In the genomic region with DNA sequence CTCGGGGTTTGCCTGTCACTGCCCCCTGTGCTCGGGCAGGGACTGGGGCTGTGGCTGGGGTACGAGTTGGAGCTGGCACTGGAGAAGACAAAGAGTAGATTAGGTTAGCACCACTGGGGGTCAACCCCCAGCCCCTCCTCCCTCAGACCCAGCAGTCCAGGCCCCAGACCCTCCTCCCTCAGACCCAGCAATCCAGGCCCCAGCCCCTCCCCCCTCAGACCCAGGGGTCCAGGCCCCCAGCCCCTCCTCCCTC, we compare ENCODE assay signal across 22 cellular contexts. TPM values are rescaled to one million over a fixed set of nuclear protein-coding genes. Genes with fewer than 3 reads are reported as not detected.
"Had no signal": no experiment of that assay in that cellular context is flagged by ENCODE, and none has a peak within 500 bp of the region (broad histone marks: within the 10 kb centered on the region; RNA-seq: fewer than 3 reads in every experiment).

No MANE protein-coding gene starts in this region.

- H3K27me3 ChIP-seq: SJSA1 had no signal

- H3K9me3 ChIP-seq: SJSA1 had no signal

- H3K9ac ChIP-seq: KMS-11 had no signal

- H3K36me3 Mint-ChIP-seq: IgD-negative memory B cell had no signal

- H3K27ac ChIP-seq: HL-60, KMS-11, SJSA1, SK-N-MC had no signal

- DNase-seq: Kasumi-1, MM.1S, NCI-H1092 treated with DMSO at 0.1 percent for 48 hours, NCI-H1436, NCI-H187, NCI-H2029, NCI-H2081 treated with DMSO at 0.1 percent for 48 hours, NCI-H226, NCI-H446, NCI-H510A, NCI-H69, NCI-H774, Right ventricle myocardium superior, RPMI8226, SIG-M5 had no signal

- H3K9me3 Mint-ChIP-seq: IgD-negative memory B cell had no signal

- H3K4me3 Mint-ChIP-seq: IgD-negative memory B cell had no signal

- H3K4me3 ChIP-seq: K562, SJSA1, SK-N-MC had no signal

- H3K4me2 ChIP-seq: KMS-11 had no signal

- ATAC-seq: K562 had no signal

RNA-seq across cellular contexts. Expression of gene ZNF575, which starts 19.1 kb away (rescaled TPM):
- total RNA-seq: M059J had no signal
